Comparison of ENCODE assay signal across 8 cellular contexts in the genomic region with DNA sequence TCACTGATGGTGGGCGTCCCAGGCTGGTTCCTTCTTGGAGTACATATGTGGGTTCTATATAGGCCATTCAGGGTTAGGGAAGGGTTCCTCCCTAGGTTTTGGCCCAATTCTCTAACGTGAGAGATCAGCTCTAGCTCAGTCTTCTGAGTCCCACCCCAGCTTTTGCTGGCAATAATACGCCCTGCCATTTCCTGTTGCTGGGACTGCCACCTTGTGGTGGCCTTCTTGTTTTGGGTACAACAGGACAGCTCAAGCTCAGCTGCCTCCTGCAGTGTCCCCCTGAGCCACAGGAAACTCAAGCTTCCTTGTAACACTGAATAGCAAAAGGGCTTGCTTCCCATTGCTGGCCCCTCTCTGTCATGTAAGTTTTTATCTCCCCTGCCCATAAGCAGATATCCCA.
DNase-seq lines count a peak whose midpoint lies in the region; ATAC-seq, FAIRE-seq and TF ChIP-seq lines count a peak whose summit lies in the region.

No MANE protein-coding gene starts in this region.

- TF ChIP-seq POLR2A in GM12892 (IDR thresholded peaks at IDR 0.05; ENCODE audit: low read depth, low read length): no peak

- peak; percentile 63 for FAIRE-seq in GM12892 (lab: Jason Lieb, UNC)

- DNase-seq in AG08396 (ENCODE audit: low spot score) (peak; percentile 15), GM12892 (ENCODE audit: insufficient read length) (peak; percentile 13), RKO (ENCODE audit: low spot score) (peak; percentile 33), iPS DF 19.7 (ENCODE audit: low read depth, low spot score) (peak; percentile 54), DMS79 treated with DMSO at 0.1 percent for 48 hours (lab: John Stamatoyannopoulos, UW) (no peak)
- peak; percentile 79 for DNase-seq in activated effector memory CD4-positive, alpha-beta T cell treated with anti-CD3 and anti-CD28 coated beads, Interleukin-2, amount 50 U/mL, for 16 hours
- peak; percentile 23 for DNase-seq in stimulated activated CD8-positive, alpha-beta memory T cell treated with anti-CD3 and anti-CD28 coated beads, Interleukin-12 subunit alpha, Interleukin-12 subunit beta, amount 100 ng/mL, for 1 hour (ENCODE audit: low read depth)

- peak; percentile 63 for ATAC-seq in HG02938 (IDR thresholded peaks at IDR 0.05; ENCODE audit: unreplicated experiment)
